ENCODE assay signal across 8 cellular contexts in the genomic region with DNA sequence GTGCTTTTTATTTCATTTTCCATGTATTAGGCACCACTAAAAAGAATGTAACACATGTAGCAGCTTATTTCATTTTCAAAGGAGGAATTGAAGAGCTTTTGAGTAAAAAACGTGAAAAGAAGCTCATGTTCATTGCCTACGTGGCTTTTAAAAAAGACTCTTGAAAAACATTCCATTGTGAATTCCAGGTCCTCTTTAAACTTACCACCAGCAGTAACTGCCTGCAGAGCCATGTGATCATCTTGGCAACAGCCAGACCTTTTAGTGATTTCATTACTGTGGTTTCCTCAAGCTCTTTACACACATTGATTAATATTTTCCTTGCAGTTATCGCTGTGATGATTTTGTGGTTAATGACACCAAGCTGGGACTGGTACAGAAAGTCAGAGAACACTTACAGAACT. TPM values are rescaled to one million over a fixed set of nuclear protein-coding genes. Genes with fewer than 3 reads are reported as not detected.
DNase-seq lines count a peak whose midpoint lies in the region; ATAC-seq and TF ChIP-seq lines count a peak whose summit lies in the region.

No MANE protein-coding gene starts in this region.

- H3K27me3 ChIP-seq in brain microvascular endothelial cell (replicated peaks) (no peaks in the 10 kb centered on the region), thyroid gland (no peaks in the 10 kb centered on the region)

- DNase-seq in AG08396 (ENCODE audit: low spot score) (peak; percentile 78), HT-29 (ENCODE audit: low spot score) (peak; percentile 91), brain microvascular endothelial cell (peak; percentile 95), kidney glomerular epithelial cell (lab: John Stamatoyannopoulos, UW) (peak; percentile 98), thyroid gland (peak; percentile 67), T1000 (lab: John Stamatoyannopoulos, UW) (no peak), NCI-H1092 treated with DMSO at 0.1 percent for 48 hours (lab: John Stamatoyannopoulos, UW) (no peak)

- intact Hi-C loops in thyroid gland (cut with DNase I) = loop anchor here (10.0 kb wide), 1 partner anchor 49 kb away; a partner anchor contains a TSS

- TF ChIP-seq POLR2A in thyroid gland (IDR thresholded peaks at IDR 0.05) = peak in 1 of 2 donors; percentile 28

- in situ Hi-C loops in brain microvascular endothelial cell (cut with HindIII; ENCODE audit: low pct_ligation_motif_present, low sequenced_read_pairs) = no loop called here

- no peaks in the 10 kb centered on the region for H3K9me3 ChIP-seq in thyroid gland

- WGBS in thyroid gland, 2 donors = 6 to 10% methylated on average over 3 of the region's 3 CpGs

- H3K4me3 ChIP-seq in brain microvascular endothelial cell (ENCODE audit: low read depth, low read length) (no peak overlapping the region), thyroid gland (replicated peaks in 1 of 3) (no peak overlapping the region)

- H3K4me1 ChIP-seq in thyroid gland = peaks cover 26 to 30% of the 10 kb centered on the region in 2 donors

- H3K27ac ChIP-seq in brain microvascular endothelial cell (peak overlapping the region; percentile 99), thyroid gland (peak overlapping the region; percentile 83 to 96 (median 91))

- H3K36me3 ChIP-seq in brain microvascular endothelial cell (replicated peaks) (peaks cover 6% of the 10 kb centered on the region), thyroid gland (peaks cover 7 to 9% of the 10 kb centered on the region in 2 donors)

- ATAC-seq in GM19467 (IDR thresholded peaks at IDR 0.05; ENCODE audit: unreplicated experiment) = no peak

- TF ChIP-seq CTCF in brain microvascular endothelial cell (IDR thresholded peaks at IDR 0.05; ENCODE audit: low read depth, low read length, missing control alignments) = no peak
- no peak for TF ChIP-seq CTCF in thyroid gland (IDR thresholded peaks at IDR 0.05)

RNA-seq across cellular contexts. Expression of a gene that starts 43.8 kb away (rescaled TPM):
- 0.68 and 1.0 TPM in 2 replicates for total RNA-seq in HT-29 (2014; rRNA removed; shearing (Covaris generic))
- total RNA-seq in thyroid gland = 1 to 10 TPM in 3 of 4 donors, under 1 TPM in 1; 0.92 to 3.8 (median 2.3) TPM

RNA-seq across cellular contexts. Expression of a gene that starts 49.0 kb away (rescaled TPM):
- 39.4 and 47.6 TPM in 2 replicates for total RNA-seq in HT-29 (2014; rRNA removed; shearing (Covaris generic))
- total RNA-seq in thyroid gland = 10 to 100 TPM; 42.9 to 82.2 (median 53.7) TPM

Comparison
In these comparisons a context has a peak if more than half of its experiments do, and no peak if none do; other contexts are left out.
1. DNase-seq: peak in AG08396 (single experiment), HT-29 (single experiment), brain microvascular endothelial cell (single experiment), kidney glomerular epithelial cell (single experiment) and thyroid gland (2 of 2); none in T1000 (single experiment) and NCI-H1092 treated with DMSO at 0.1 percent for 48 hours (single experiment).